ENCODE assay signal across 8 cellular contexts in the genomic region with DNA sequence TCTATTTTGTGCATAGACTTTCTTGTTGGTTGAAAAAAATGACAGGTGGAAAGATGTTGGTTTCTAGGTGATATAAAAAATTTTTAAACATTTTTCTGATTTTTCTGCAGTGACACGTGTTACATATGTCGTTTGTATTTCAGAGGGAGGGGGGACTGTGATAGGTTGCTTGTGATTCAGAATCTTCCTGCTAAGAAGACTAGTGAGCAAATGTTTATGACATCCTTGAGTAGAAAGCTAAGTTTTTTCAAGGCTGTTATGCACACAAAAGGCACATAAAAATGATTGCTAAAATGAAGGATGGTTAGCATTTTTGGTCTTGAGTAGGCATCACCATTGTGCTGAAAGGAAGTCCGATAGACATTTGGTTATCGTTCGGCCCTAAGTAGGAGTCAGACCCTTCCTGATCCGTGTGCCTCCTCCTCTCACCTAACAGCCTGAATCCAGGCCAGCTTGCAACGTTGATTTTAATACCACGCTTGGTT. TPM values are rescaled to one million over a fixed set of nuclear protein-coding genes. Genes with fewer than 3 reads are reported as not detected.
A peak's percentile ranks its signal among the peaks of the same experiment; 100 is the strongest.
DNase-seq lines count a peak whose midpoint lies in the region; ATAC-seq, FAIRE-seq and TF ChIP-seq lines count a peak whose summit lies in the region.

No MANE protein-coding gene starts in this region.

- H2BK12ac ChIP-seq in H1 (ENCODE audit: low read depth, low read length): no peak overlapping the region

- DNase-seq in AG08395 (ENCODE audit: low spot score) (peak; percentile 10), GM18507 (ENCODE audit: extremely low spot score, insufficient read length, low read depth) (no peak), RWPE1 (ENCODE audit: low spot score) (peak; percentile 41), H1 (ENCODE audit: low read depth in 1 of 2, low spot score in 2 of 2) (no peak), neural progenitor cell (ENCODE audit: low spot score) (peak; percentile 20), DMS79 treated with DMSO at 0.1 percent for 48 hours (lab: John Stamatoyannopoulos, UW) (no peak)

- H3K14ac ChIP-seq in H1 (ENCODE audit: insufficient read length): no peak overlapping the region

- H3K27ac ChIP-seq in RWPE1 (no peak overlapping the region), H1 (ENCODE audit: low read depth, low read length) (no peak overlapping the region), neural progenitor cell (no peak overlapping the region)

- H4K20me1 ChIP-seq in H1 (replicated peaks in 1 of 2; ENCODE audit: control insufficient read depth in 1 of 2, insufficient read depth in 2 of 2, low read length in 2 of 2) (peaks cover 1 to 2% of the 10 kb centered on the region in 2 experiments), neural progenitor cell (ENCODE audit: low read depth) (peaks cover 37% of the 10 kb centered on the region)

- no peak overlapping the region for H4K5ac ChIP-seq in H1 (ENCODE audit: insufficient read length, low read depth, low read length)

- peaks cover 20% of the 10 kb centered on the region for H3K4me1 Mint-ChIP-seq in neural progenitor cell

- no peak overlapping the region for H2BK15ac ChIP-seq in H1 (ENCODE audit: low read length)

- H3F3A ChIP-seq in neural progenitor cell (ENCODE audit: low read depth): peaks cover 20% of the 10 kb centered on the region

- H2AFZ ChIP-seq in H1 (ENCODE audit: low read length) (no peak overlapping the region), neural progenitor cell (replicated peaks) (no peak overlapping the region)

- peaks cover 4% of the 10 kb centered on the region; the same call in 1 of the 2 replicates for H3K23me2 ChIP-seq in H1 (ENCODE audit: low read depth, low read length)

- H2BK5ac ChIP-seq in H1 (ENCODE audit: low read depth, low read length): no peak overlapping the region

- H4K91ac ChIP-seq in H1 (replicated peaks; ENCODE audit: insufficient read length, low read length): no peak overlapping the region

- H3K79me2 ChIP-seq in H1 (ENCODE audit: control insufficient read depth in 1 of 2, insufficient read depth in 2 of 2, low read length in 2 of 2): peaks cover 9 to 51% of the 10 kb centered on the region in 2 experiments
- H3K79me2 ChIP-seq in neural progenitor cell (ENCODE audit: low read depth): peaks cover 62% of the 10 kb centered on the region

- TF ChIP-seq RAD21 in H1 (IDR thresholded peaks at IDR 0.05 in 1 of 2, conservative IDR thresholded peaks at IDR 0.05 in 1 of 2; ENCODE audit: low read depth in 2 of 2, low read length in 2 of 2): no peak

- no peaks in the 10 kb centered on the region for H3K27me3 Mint-ChIP-seq in neural progenitor cell (ENCODE audit: insufficient read depth, low read depth)

- H3K36me3 Mint-ChIP-seq in neural progenitor cell: peaks cover 8% of the 10 kb centered on the region

- no peak overlapping the region for H3K23ac ChIP-seq in H1 (ENCODE audit: insufficient read length)

- H2AK5ac ChIP-seq in H1 (ENCODE audit: low read depth, low read length): no peak overlapping the region

- H3K9ac ChIP-seq in H1 (replicated peaks in 1 of 4; ENCODE audit: extremely low read depth in 1 of 4, low read depth in 3 of 4, low read length in 3 of 4) (peak overlapping the region in 1 of 4 experiments; percentile 29; a peak in 1 of 7 replicates), neural progenitor cell (peak overlapping the region; percentile 91)

- no peak overlapping the region for H3K56ac ChIP-seq in H1 (replicated peaks; ENCODE audit: insufficient read length, low read depth, low read length)

- H3K27me3 ChIP-seq in H1 (replicated peaks in 1 of 4; ENCODE audit: control insufficient read depth in 3 of 4, extremely low read depth in 1 of 4, insufficient read depth in 3 of 4, low read length in 3 of 4) (no peaks in the 10 kb centered on the region), neural progenitor cell (peaks cover 8% of the 10 kb centered on the region)

- FAIRE-seq in GM18507 (lab: Jason Lieb, UNC) (peak; percentile 60), H1 (lab: Jason Lieb, UNC) (no peak)

- no peaks in the 10 kb centered on the region for H3K9me3 Mint-ChIP-seq in neural progenitor cell

- peak overlapping the region; percentile 65 to 90 (median 72) for H3K4me3 ChIP-seq in H1 (ENCODE audit: extremely low read depth in 1 of 4, insufficient read depth in 2 of 4, low read depth in 3 of 4, low read length in 4 of 4)
- peak overlapping the region; percentile 95 for H3K4me3 ChIP-seq in neural progenitor cell

- H3K4me2 ChIP-seq in H1 (ENCODE audit: insufficient read depth in 1 of 2, low read depth in 2 of 2, low read length in 2 of 2) (peak overlapping the region; percentile 70 to 98), neural progenitor cell (peak overlapping the region; percentile 96)

- 31% methylated on average over 8 of the region's 8 CpGs; no CpG with 5 or more reads in 1 of the 2 experiments for WGBS in H1 (ENCODE audit: extremely low coverage in 1 of 2, insufficient coverage in 1 of 2, insufficient read length in 1 of 2, insufficient replicate concordance in 2 of 2, low coverage in 1 of 2, low lambda C conversion rate in 2 of 2, missing lambda C conversion rate in 1 of 2), 2 experiments

- no peak; a peak in 1 of 3 replicates for TF ChIP-seq POLR2A in H1 (IDR thresholded peaks at IDR 0.05; ENCODE audit: control extremely low read depth in 1 of 2, low read depth in 2 of 2, low read length in 2 of 2)

- H3K4me3 Mint-ChIP-seq in neural progenitor cell: peak overlapping the region; percentile 96

- no peaks in the 10 kb centered on the region for H3K9me3 ChIP-seq in H1 (ENCODE audit: insufficient read depth in 2 of 2, low read depth in 1 of 2, low read length in 1 of 2)
- H3K9me3 ChIP-seq in neural progenitor cell (ENCODE audit: low read depth): no peaks in the 10 kb centered on the region

- no peak overlapping the region for H2BK20ac ChIP-seq in H1 (ENCODE audit: low read length)

- H3K4ac ChIP-seq in H1 (replicated peaks; ENCODE audit: insufficient read length, low read depth, low read length): no peak overlapping the region

- peaks cover 0 to 6% (median 3%) of the 10 kb centered on the region in 4 experiments; a peak in 4 of 7 replicates for H3K4me1 ChIP-seq in H1 (replicated peaks in 1 of 4; ENCODE audit: control insufficient read depth in 3 of 4, insufficient read depth in 4 of 4, low read length in 3 of 4)
- H3K4me1 ChIP-seq in neural progenitor cell: peaks cover 14% of the 10 kb centered on the region

- no peak overlapping the region for H4K8ac ChIP-seq in H1 (ENCODE audit: extremely low read depth, insufficient read depth, low read length)

- H3K36me3 ChIP-seq in H1 (ENCODE audit: control insufficient read depth in 2 of 4, insufficient read depth in 4 of 4, low read length in 3 of 4) (peaks cover 4 to 29% (median 10%) of the 10 kb centered on the region in 4 experiments; a peak in 7 of 8 replicates), neural progenitor cell (peaks cover 13% of the 10 kb centered on the region)

- no peak overlapping the region for H3K27ac Mint-ChIP-seq in neural progenitor cell

- no peak for TF ChIP-seq EP300 in H1 (IDR thresholded peaks at IDR 0.05; ENCODE audit: borderline replicate concordance in 1 of 2, low read depth in 2 of 2, low read length in 2 of 2)

- TF ChIP-seq CTCF in RWPE1 (conservative IDR thresholded peaks at IDR 0.05; ENCODE audit: low read depth) (no peak), H1 (IDR thresholded peaks at IDR 0.05; ENCODE audit: control extremely low read depth in 1 of 3, insufficient read depth in 1 of 3, low read depth in 1 of 3, low read length in 3 of 3) (no peak), neural progenitor cell (IDR thresholded peaks at IDR 0.05) (no peak)

- POLR2A ChIA-PET in RWPE1 (lab: Yijun Ruan, JAX; ENCODE audit: low non-redundant PET): no interaction called here
- POLR2A ChIA-PET in H1 (lab: Charles Lee; ENCODE audit: partially characterized antibody): interaction anchor here (1.7 to 2.4 kb wide), 3 partner anchors 10 to 25 kb away, joined by 5 to 9 read pairs (median 6); a partner anchor contains a TSS

- ATAC-seq in GM18498 (IDR thresholded peaks at IDR 0.05; ENCODE audit: unreplicated experiment) (no peak), GM18519 (IDR thresholded peaks at IDR 0.05; ENCODE audit: low FRiP score, unreplicated experiment) (no peak)

- CTCF ChIA-PET in RWPE1 (lab: Yijun Ruan, JAX) (no interaction called here), H1 (lab: Charles Lee; ENCODE audit: partially characterized antibody) (interaction anchor here (0.6 to 1.2 kb wide), 4 partner anchors 13 to 250 kb away, joined by 3 to 6 read pairs (median 4); no protein-coding TSS in a partner anchor)

- no peak overlapping the region for H2BK120ac ChIP-seq in H1 (replicated peaks; ENCODE audit: low read depth, low read length)

- no peak overlapping the region; the same call in 1 of the 2 replicates for H3K18ac ChIP-seq in H1 (ENCODE audit: extremely low read depth, low read length)

- no peaks in the 10 kb centered on the region for H3K79me1 ChIP-seq in H1 (ENCODE audit: low read depth, low read length)

RNA-seq across cellular contexts. Expression of a gene that starts 1.5 kb away (rescaled TPM):
- total RNA-seq in H1 (2021; fragmentation: NEBNext Ultra II Directional; extraction: Animal tissue kit (Norgen Biotek cat#: 25700)): 41.4 and 43.0 TPM in 2 replicates
- 8.1 and 9.1 TPM in 2 replicates for polyA plus RNA-seq in H1 (2011; rRNA removed)
- polyA plus RNA-seq in H1 (2011; cell fraction: cytosol; rRNA removed): 11.8 TPM
- polyA plus RNA-seq in H1 (2011; cell fraction: nucleus; rRNA removed): 5.7 TPM
- polyA plus RNA-seq in H1 (2012, experiment 1 of 2): 18.4 to 29.8 TPM (median 22.9 TPM) in 4 replicates
- 4.6 TPM for polyA plus RNA-seq in H1 (2012, experiment 2 of 2)
- 27.8 TPM for polyA plus RNA-seq in H1 (2013, experiment 1 of 2)
- 28.6 TPM for polyA plus RNA-seq in H1 (2013, experiment 2 of 2)
- polyA minus RNA-seq in H1 (2011; rRNA and poly(A)+ RNA removed): 11.7 and 19.4 TPM in 2 replicates
- 10.8 TPM for polyA minus RNA-seq in H1 (2011; cell fraction: cytosol; rRNA and poly(A)+ RNA removed)
- polyA minus RNA-seq in H1 (2011; cell fraction: nucleus; rRNA and poly(A)+ RNA removed): 11.3 TPM
- total RNA-seq in neural progenitor cell (ENCODE audit: low replicate concordance): 55.0 and 107 TPM in 2 replicates

RNA-seq across cellular contexts. Expression of a gene that starts 23.2 kb away (rescaled TPM):
- 34.7 and 35.6 TPM in 2 replicates for total RNA-seq in H1 (2021; fragmentation: NEBNext Ultra II Directional; extraction: Animal tissue kit (Norgen Biotek cat#: 25700))
- 5.7 and 9.1 TPM in 2 replicates for polyA plus RNA-seq in H1 (2011; rRNA removed)
- polyA plus RNA-seq in H1 (2011; cell fraction: cytosol; rRNA removed): 12.2 TPM
- polyA plus RNA-seq in H1 (2011; cell fraction: nucleus; rRNA removed): 7.1 TPM
- polyA plus RNA-seq in H1 (2012, experiment 1 of 2): 12.7 to 27.6 TPM (median 14.9 TPM) in 4 replicates
- polyA plus RNA-seq in H1 (2012, experiment 2 of 2): 0.89 TPM
- 13.3 TPM for polyA plus RNA-seq in H1 (2013, experiment 1 of 2)
- 11.6 TPM for polyA plus RNA-seq in H1 (2013, experiment 2 of 2)
- 22.5 and 29.1 TPM in 2 replicates for polyA minus RNA-seq in H1 (2011; rRNA and poly(A)+ RNA removed)
- polyA minus RNA-seq in H1 (2011; cell fraction: cytosol; rRNA and poly(A)+ RNA removed): 9.0 TPM
- polyA minus RNA-seq in H1 (2011; cell fraction: nucleus; rRNA and poly(A)+ RNA removed): 22.4 TPM
- total RNA-seq in neural progenitor cell (ENCODE audit: low replicate concordance): 45.6 and 62.5 TPM in 2 replicates

Comparison
In these comparisons a context has a peak if more than half of its experiments do, and no peak if none do; other contexts are left out.
1. DNase-seq: peak in AG08395 (single experiment), RWPE1 (single experiment) and neural progenitor cell (single experiment); none in GM18507 (single experiment), H1 (0 of 2) and DMS79 treated with DMSO at 0.1 percent for 48 hours (single experiment).